In the genomic region with DNA sequence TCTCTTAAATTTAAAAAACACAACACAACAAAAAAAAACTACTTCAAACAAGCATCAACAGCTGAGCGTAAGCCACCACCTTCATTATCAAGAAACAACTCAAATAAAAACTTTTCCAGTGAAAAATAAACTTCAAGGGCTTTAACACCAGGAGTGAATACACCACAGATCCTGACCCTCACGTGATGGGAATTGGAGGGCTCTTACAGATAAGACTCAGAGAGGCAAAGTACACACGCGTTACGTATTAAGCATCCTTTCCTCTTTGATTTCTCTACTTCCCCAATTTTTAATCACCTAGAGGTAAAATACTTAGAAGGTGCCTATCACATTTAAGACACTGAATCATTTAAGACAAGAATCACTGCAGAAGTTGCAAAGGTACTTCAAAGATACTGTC, we compare ENCODE assay signal across 9 cellular contexts. TPM values are rescaled to one million over a fixed set of nuclear protein-coding genes. Genes with fewer than 3 reads are reported as not detected.
DNase-seq lines count a peak whose midpoint lies in the region; ATAC-seq and TF ChIP-seq lines count a peak whose summit lies in the region.
"Had no signal": no experiment of that assay in that cellular context is flagged by ENCODE, and none has a peak within 500 bp of the region (broad histone marks: within the 10 kb centered on the region; RNA-seq: fewer than 3 reads in every experiment).

No MANE protein-coding gene starts in this region.

- intact Hi-C loops in activated CD4-positive, alpha-beta T cell treated with anti-CD3 and anti-CD28 coated beads for 36 hours (cut with DNase I, micrococcal nuclease): no loop called here

- no peak for ATAC-seq in activated CD4-positive, alpha-beta T cell treated with anti-CD3 and anti-CD28 coated beads for 36 hours
- ATAC-seq in left lobe of liver (peak; percentile 37), GM18511 (IDR thresholded peaks at IDR 0.05; ENCODE audit: unreplicated experiment) (no peak), HG03175 (IDR thresholded peaks at IDR 0.05; ENCODE audit: unreplicated experiment) (no peak)

- H3K27ac ChIP-seq in temporal lobe (ENCODE audit: low read depth, low read length): peak overlapping the region; percentile 48
- H3K27ac ChIP-seq: BLaER1 had no signal

- H3K36me3 Mint-ChIP-seq in activated CD4-positive, alpha-beta T cell treated with anti-CD3 and anti-CD28 coated beads for 36 hours (ENCODE audit: low read depth): no peaks in the 10 kb centered on the region

- H3K4me1 Mint-ChIP-seq in activated CD4-positive, alpha-beta T cell treated with anti-CD3 and anti-CD28 coated beads for 36 hours: peaks cover 17% of the 10 kb centered on the region

- CTCF ChIA-PET in activated CD4-positive, alpha-beta T cell treated with anti-CD3 and anti-CD28 coated beads for 36 hours (lab: Charles Lee): interaction anchor here (1.2 kb wide), 1 partner anchor 24 kb away, joined by 4 read pairs; no protein-coding TSS in a partner anchor

- H3K27me3 Mint-ChIP-seq in activated CD4-positive, alpha-beta T cell treated with anti-CD3 and anti-CD28 coated beads for 36 hours: peaks cover 57% of the 10 kb centered on the region

- H3K4me3 ChIP-seq in astrocyte of the cerebellum (ENCODE audit: low read depth, low read length): peak overlapping the region; percentile 65
- H3K4me3 ChIP-seq: BLaER1 had no signal

- TF ChIP-seq CTCF in astrocyte of the cerebellum (IDR thresholded peaks at IDR 0.05; ENCODE audit: low read depth, low read length, missing control alignments): no peak

- H3K9me3 Mint-ChIP-seq in activated CD4-positive, alpha-beta T cell treated with anti-CD3 and anti-CD28 coated beads for 36 hours (ENCODE audit: low read depth): no peaks in the 10 kb centered on the region

- in situ Hi-C loops in astrocyte of the cerebellum (cut with HindIII; ENCODE audit: low sequenced_read_pairs): no loop called here

- no peak for DNase-seq in activated CD4-positive, alpha-beta T cell treated with anti-CD3 and anti-CD28 coated beads for 36 hours
- DNase-seq in activated CD4-positive, alpha-beta T cell treated with anti-CD3 and anti-CD28 coated beads for 1 hour: no peak
- no peak for DNase-seq in astrocyte of the cerebellum (ENCODE audit: low read depth)
- no peak for DNase-seq in left lobe of liver (ENCODE audit: low spot score)
- DNase-seq in DMS79 treated with DMSO at 0.1 percent for 48 hours (lab: John Stamatoyannopoulos, UW): no peak

- POLR2A ChIA-PET in activated CD4-positive, alpha-beta T cell treated with anti-CD3 and anti-CD28 coated beads for 36 hours (lab: Charles Lee): no interaction called here

- H3K27ac Mint-ChIP-seq in activated CD4-positive, alpha-beta T cell treated with anti-CD3 and anti-CD28 coated beads for 36 hours: peak overlapping the region; percentile 11

- H3K4me3 Mint-ChIP-seq in activated CD4-positive, alpha-beta T cell treated with anti-CD3 and anti-CD28 coated beads for 36 hours: peak overlapping the region; percentile 74

RNA-seq across cellular contexts. Expression of gene STARD13, which starts 0.6 kb away (rescaled TPM):
- under 1 TPM; 0.35 to 0.57 TPM for total RNA-seq in activated CD4-positive, alpha-beta T cell treated with anti-CD3 and anti-CD28 coated beads for 36 hours
- total RNA-seq in left lobe of liver (14.1 TPM), temporal lobe (7.1 TPM)
